Comparison of ENCODE assay signal across 15 cellular contexts in genomic region chr13:44619651-44620050, GRCh38. TPM values are rescaled to one million over a fixed set of nuclear protein-coding genes. Genes with fewer than 3 reads are reported as not detected.
DNase-seq lines count a peak whose midpoint lies in the region; ATAC-seq and TF ChIP-seq lines count a peak whose summit lies in the region.
"Had no signal": no experiment of that assay in that cellular context is flagged by ENCODE, and none has a peak within 500 bp of the region (broad histone marks: within the 10 kb centered on the region; RNA-seq: fewer than 3 reads in every experiment).

No MANE protein-coding gene starts in this region.

- no peaks in the 10 kb centered on the region for H3K4me1 ChIP-seq in hepatocyte (ENCODE audit: insufficient read depth)
- peaks cover 46% of the 10 kb centered on the region for H3K4me1 ChIP-seq in neural progenitor cell
- no peaks in the 10 kb centered on the region for H3K4me1 ChIP-seq in upper lobe of right lung

- H3K27me3 Mint-ChIP-seq in brain (no peaks in the 10 kb centered on the region), neural progenitor cell (ENCODE audit: insufficient read depth, low read depth) (peaks cover 4% of the 10 kb centered on the region)

- H3K4me2 ChIP-seq in hepatocyte (no peak overlapping the region), neural progenitor cell (peak overlapping the region; percentile 46)

- peaks cover 18% of the 10 kb centered on the region for H3F3A ChIP-seq in neural progenitor cell (ENCODE audit: low read depth)

- H3K9me3 ChIP-seq in hepatocyte (ENCODE audit: low read depth) (no peaks in the 10 kb centered on the region), neural progenitor cell (ENCODE audit: low read depth) (no peaks in the 10 kb centered on the region), upper lobe of right lung (no peaks in the 10 kb centered on the region)

- DNase-seq in hepatocyte (ENCODE audit: low spot score) (no peak), neural progenitor cell (ENCODE audit: low spot score) (peak; percentile 47), retina (peak; percentile 17), upper lobe of right lung (no peak), EL (no peak), kidney glomerular epithelial cell (lab: John Stamatoyannopoulos, UW) (no peak)
- no peak for DNase-seq in stimulated activated CD4-positive, alpha-beta T cell treated with anti-CD3 and anti-CD28 coated beads, Interleukin-4, amount 100 ng/mL, for 4 hours
- DNase-seq: C1 segment of cervical spinal cord; Calu3; CD4-positive, alpha-beta memory T cell; COR-L47; DMS79 treated with DMSO at 0.1 percent for 48 hours; H7 had no signal

- H3K9me2 ChIP-seq in hepatocyte (replicated peaks; ENCODE audit: insufficient read depth) = no peaks in the 10 kb centered on the region

- H2AFZ ChIP-seq in hepatocyte = no peak overlapping the region
- H2AFZ ChIP-seq in neural progenitor cell (replicated peaks) = no peak overlapping the region

- WGBS in hepatocyte (ENCODE audit: low lambda C conversion rate, missing lambda C conversion rate) = 96% methylated on average over 1 of the region's 1 CpG

- peak overlapping the region in 4 of 5 experiments; percentile 44 to 74 (median 64) for H3K27ac Mint-ChIP-seq in brain
- H3K27ac Mint-ChIP-seq in neural progenitor cell = peak overlapping the region; percentile 30
- H3K27ac Mint-ChIP-seq: CD4-positive, alpha-beta memory T cell had no signal

- H3K4me3 Mint-ChIP-seq in brain = peak overlapping the region in 1 of 5 experiments; percentile 6
- H3K4me3 Mint-ChIP-seq in neural progenitor cell = no peak overlapping the region
- H3K4me3 Mint-ChIP-seq: CD4-positive, alpha-beta memory T cell had no signal

- H3K27me3 ChIP-seq in hepatocyte (no peaks in the 10 kb centered on the region), neural progenitor cell (no peaks in the 10 kb centered on the region), upper lobe of right lung (no peaks in the 10 kb centered on the region)

- H3K36me3 ChIP-seq in hepatocyte (replicated peaks; ENCODE audit: insufficient read depth, low read depth) (no peaks in the 10 kb centered on the region), neural progenitor cell (no peaks in the 10 kb centered on the region), upper lobe of right lung (no peaks in the 10 kb centered on the region)

- no peak overlapping the region for H3K9ac ChIP-seq in neural progenitor cell

- no peaks in the 10 kb centered on the region for H4K20me1 ChIP-seq in hepatocyte (ENCODE audit: insufficient read depth, poor library complexity, severe bottlenecking)
- H4K20me1 ChIP-seq in neural progenitor cell (ENCODE audit: low read depth) = no peaks in the 10 kb centered on the region

- H3K79me2 ChIP-seq in hepatocyte (no peaks in the 10 kb centered on the region), neural progenitor cell (ENCODE audit: low read depth) (no peaks in the 10 kb centered on the region)

- H3K4me3 ChIP-seq in hepatocyte = no peak overlapping the region
- H3K4me3 ChIP-seq in neural progenitor cell = no peak overlapping the region
- no peak overlapping the region for H3K4me3 ChIP-seq in upper lobe of right lung

- ATAC-seq in upper lobe of right lung = no peak
- ATAC-seq: HCT116 had no signal

- no peak for TF ChIP-seq CTCF in brain (conservative IDR thresholded peaks at IDR 0.05)
- no peak for TF ChIP-seq CTCF in hepatocyte (IDR thresholded peaks at IDR 0.05; ENCODE audit: poor library complexity)
- no peak for TF ChIP-seq CTCF in neural progenitor cell (IDR thresholded peaks at IDR 0.05)
- no peak for TF ChIP-seq CTCF in upper lobe of right lung (IDR thresholded peaks at IDR 0.05)

- H3K36me3 Mint-ChIP-seq in brain = no peaks in the 10 kb centered on the region
- no peaks in the 10 kb centered on the region for H3K36me3 Mint-ChIP-seq in neural progenitor cell
- H3K36me3 Mint-ChIP-seq: CD4-positive, alpha-beta memory T cell had no signal

- H3K9me3 Mint-ChIP-seq in brain (no peaks in the 10 kb centered on the region), neural progenitor cell (no peaks in the 10 kb centered on the region)
- H3K9me3 Mint-ChIP-seq: CD4-positive, alpha-beta memory T cell had no signal

- H3K4me1 Mint-ChIP-seq in brain (peaks cover 30% of the 10 kb centered on the region), neural progenitor cell (peaks cover 34% of the 10 kb centered on the region)
- H3K4me1 Mint-ChIP-seq: CD4-positive, alpha-beta memory T cell had no signal

- H3K27ac ChIP-seq in hepatocyte = peak overlapping the region; percentile 78
- peak overlapping the region; percentile 71 for H3K27ac ChIP-seq in neural progenitor cell
- no peak overlapping the region for H3K27ac ChIP-seq in upper lobe of right lung

- intact Hi-C loops in upper lobe of right lung (cut with DNase I) = no loop called here

RNA-seq across cellular contexts. Expression of gene TSC22D1, which starts 43.5 kb away (rescaled TPM):
- polyA plus RNA-seq in brain (ENCODE audit: insufficient read depth, low read depth, low replicate concordance) = 120 TPM
- total RNA-seq in hepatocyte = 164 and 173 TPM in 2 replicates
- polyA plus RNA-seq in hepatocyte = 172 and 195 TPM in 2 replicates
- total RNA-seq in neural progenitor cell (ENCODE audit: low replicate concordance) = 179 and 181 TPM in 2 replicates
- total RNA-seq in upper lobe of right lung = 149 TPM

Comparison
In these comparisons a context has a peak if more than half of its experiments do, and no peak if none do; other contexts are left out.
1. DNase-seq: peak in neural progenitor cell (single experiment) and retina (single experiment); none in hepatocyte (single experiment), stimulated activated CD4-positive, alpha-beta T cell treated with anti-CD3 and anti-CD28 coated beads, Interleukin-4, amount 100 ng/mL, for 4 hours (0 of 2), upper lobe of right lung (single experiment), EL (single experiment) and kidney glomerular epithelial cell (single experiment).